Comparison of ENCODE assay signal across 8 cellular contexts in genomic region chr5:176660860-176661641, GRCh38.
A peak's percentile ranks its signal among the peaks of the same experiment; 100 is the strongest.
DNase-seq lines count a peak whose midpoint lies in the region; ATAC-seq and TF ChIP-seq lines count a peak whose summit lies in the region.

No MANE protein-coding gene starts in this region.

- no peaks in the 10 kb centered on the region for H3K9me3 ChIP-seq in WERI-Rb-1 (ENCODE audit: severe bottlenecking)

- in situ Hi-C loops in brain microvascular endothelial cell (cut with HindIII; ENCODE audit: low pct_ligation_motif_present, low sequenced_read_pairs): no loop called here

- H3K4me3 ChIP-seq in WERI-Rb-1 (ENCODE audit: low read depth, low read length) (no peak overlapping the region), brain microvascular endothelial cell (ENCODE audit: low read depth, low read length) (no peak overlapping the region)

- DNase-seq in NCI-H2107 (lab: John Stamatoyannopoulos, UW): peak; percentile 13
- peak; percentile 81 for DNase-seq in WERI-Rb-1
- DNase-seq in brain microvascular endothelial cell: peak; percentile 48
- DNase-seq in inferior parietal cortex (ENCODE audit: extremely low spot score): peak; percentile 87
- DNase-seq in stimulated activated CD4-positive, alpha-beta T cell treated with anti-CD3 and anti-CD28 coated beads, Interleukin-1b, Interleukin-23, amount 100 ng/mL, for 1 hour (ENCODE audit: low read depth in 2 of 2): peak; percentile 56 to 74

- no peaks in the 10 kb centered on the region; the same call in 1 of the 2 replicates for H3K36me3 ChIP-seq in WERI-Rb-1
- H3K36me3 ChIP-seq in brain microvascular endothelial cell (replicated peaks): peaks cover 5% of the 10 kb centered on the region

- H3K27ac ChIP-seq in WERI-Rb-1 (no peak overlapping the region), brain microvascular endothelial cell (no peak overlapping the region)

- no peaks in the 10 kb centered on the region for H3K27me3 ChIP-seq in WERI-Rb-1 (ENCODE audit: insufficient read depth, low read depth, severe bottlenecking)
- H3K27me3 ChIP-seq in brain microvascular endothelial cell (replicated peaks): peaks cover 30% of the 10 kb centered on the region

- TF ChIP-seq CTCF in GM12801 (IDR thresholded peaks at IDR 0.05; ENCODE audit: extremely low read depth, insufficient read length): peak; percentile 87
- TF ChIP-seq CTCF in WERI-Rb-1 (IDR thresholded peaks at IDR 0.05; ENCODE audit: low read depth, low read length): peak; percentile 98
- TF ChIP-seq CTCF in brain microvascular endothelial cell (IDR thresholded peaks at IDR 0.05; ENCODE audit: low read depth, low read length, missing control alignments): peak; percentile 96

- ATAC-seq in HG02642 (IDR thresholded peaks at IDR 0.05; ENCODE audit: poor library complexity, unreplicated experiment) (peak; percentile 71), HG03196 (IDR thresholded peaks at IDR 0.05; ENCODE audit: unreplicated experiment) (no peak)

Comparison
In these comparisons a context has a peak if more than half of its experiments do, and no peak if none do; other contexts are left out.
1. DNase-seq: peak in every context shown above with its lines; median percentile 87 in inferior parietal cortex; 81 in WERI-Rb-1; 65 in stimulated activated CD4-positive, alpha-beta T cell treated with anti-CD3 and anti-CD28 coated beads, Interleukin-1b, Interleukin-23, amount 100 ng/mL, for 1 hour; 48 in brain microvascular endothelial cell; 13 in NCI-H2107.